Comparison of ENCODE assay signal across 1 cellular context in genomic region chr11:207213-208176, GRCh38.
A peak's percentile ranks its signal among the peaks of the same experiment; 100 is the strongest.
TF ChIP-seq lines count a peak whose summit lies in the region.

Gene BET1L (minus strand): TSS chr11:207399. CDS start chr11:207321, 78 bp downstream.
Gene RIC8A (plus strand): TSS chr11:207708. CDS start chr11:208855, 1,147 bp downstream.

TF ChIP-seq in HepG2, 621 proteins besides CTCF, POLR2A, EP300 and RAD21 (continued from another document and continues in another):
- peak; percentile 76 for TF ChIP-seq UBTF (CRISPR knock-in tag; IDR thresholded peaks at IDR 0.05)
- TF ChIP-seq ZNF780A (CRISPR knock-in tag; IDR thresholded peaks at IDR 0.05): no peak
- TF ChIP-seq ZNF577 (CRISPR knock-in tag; IDR thresholded peaks at IDR 0.05; ENCODE audit: borderline replicate concordance, low read depth): no peak
- TF ChIP-seq PATZ1 (CRISPR knock-in tag; IDR thresholded peaks at IDR 0.05): peak; percentile 61
- peak; percentile 73 for TF ChIP-seq KDM3A (CRISPR knock-in tag; IDR thresholded peaks at IDR 0.05; ENCODE audit: low read depth)
- no peak for TF ChIP-seq PREB (CRISPR knock-in tag; IDR thresholded peaks at IDR 0.05)
- no peak for TF ChIP-seq JDP2 (CRISPR knock-in tag; IDR thresholded peaks at IDR 0.05; ENCODE audit: borderline replicate concordance)
- peak; percentile 90 for TF ChIP-seq YY1 (IDR thresholded peaks at IDR 0.05; ENCODE audit: insufficient read depth, insufficient replicate concordance, low read depth, low read length)
- no peak for TF ChIP-seq RCOR2 (CRISPR knock-in tag; IDR thresholded peaks at IDR 0.05)
- TF ChIP-seq MXD4 (CRISPR knock-in tag; IDR thresholded peaks at IDR 0.05): peak; percentile 79
- TF ChIP-seq ZNF775 (CRISPR knock-in tag; IDR thresholded peaks at IDR 0.05; ENCODE audit: borderline replicate concordance): no peak
- no peak; the same call in 1 of the 2 replicates for TF ChIP-seq ZNF564 (CRISPR knock-in tag; IDR thresholded peaks at IDR 0.05)
- no peak for TF ChIP-seq RBM22 (optimal IDR thresholded peaks at IDR 0.05; ENCODE audit: low read length)
- TF ChIP-seq ZGPAT (CRISPR knock-in tag; IDR thresholded peaks at IDR 0.05): peak; percentile 92
- TF ChIP-seq SMAD3 (CRISPR knock-in tag; IDR thresholded peaks at IDR 0.05): peak; percentile 73; the same call in 1 of the 2 replicates
- TF ChIP-seq EZH2 (conservative IDR thresholded peaks at IDR 0.05; ENCODE audit: low read depth, low read length): no peak
- no peak for TF ChIP-seq PHF5A (CRISPR knock-in tag; IDR thresholded peaks at IDR 0.05; ENCODE audit: low read depth, unreplicated experiment)
- no peak for TF ChIP-seq HIVEP1 (CRISPR knock-in tag; IDR thresholded peaks at IDR 0.05)
- TF ChIP-seq BHLHE40 (IDR thresholded peaks at IDR 0.05; ENCODE audit: low read length): no peak
- no peak for TF ChIP-seq ZNF230 (CRISPR knock-in tag; IDR thresholded peaks at IDR 0.05)
- peak; percentile 34; the same call in 1 of the 2 replicates for TF ChIP-seq MLX (CRISPR knock-in tag; IDR thresholded peaks at IDR 0.05)
- no peak for TF ChIP-seq CC2D1A (CRISPR knock-in tag; IDR thresholded peaks at IDR 0.05)
- no peak for TF ChIP-seq ATF7 (IDR thresholded peaks at IDR 0.05)
- 0 out of 2 replicates have a peak, but pooled peaks have one; percentile 11 for TF ChIP-seq ATF7 (CRISPR knock-in tag; IDR thresholded peaks at IDR 0.05)
- TF ChIP-seq ZNF609 (CRISPR knock-in tag; IDR thresholded peaks at IDR 0.05; ENCODE audit: borderline replicate concordance): peak; percentile 14; the same call in 1 of the 2 replicates
- TF ChIP-seq CREB1 (IDR thresholded peaks at IDR 0.05): peak; percentile 74
- TF ChIP-seq CREB1 (CRISPR knock-in tag; IDR thresholded peaks at IDR 0.05): peak; percentile 91
- TF ChIP-seq ZNF879 (CRISPR knock-in tag; IDR thresholded peaks at IDR 0.05): no peak
- no peak for TF ChIP-seq ADNP (CRISPR knock-in tag; IDR thresholded peaks at IDR 0.05)
- no peak for TF ChIP-seq SSRP1 (CRISPR knock-in tag; IDR thresholded peaks at IDR 0.05)
- no peak for TF ChIP-seq HNRNPUL1 (IDR thresholded peaks at IDR 0.05; ENCODE audit: low read depth, low read length)
- no peak for TF ChIP-seq NFYC (CRISPR knock-in tag; IDR thresholded peaks at IDR 0.05)
- TF ChIP-seq E2F5 (CRISPR knock-in tag; conservative IDR thresholded peaks at IDR 0.05): 0 out of 2 replicates have a peak, but pooled peaks have one; percentile 30
- no peak for TF ChIP-seq ZBTB8A (CRISPR knock-in tag; IDR thresholded peaks at IDR 0.05; ENCODE audit: borderline replicate concordance, low read depth)
- TF ChIP-seq ZNF33A (CRISPR knock-in tag; IDR thresholded peaks at IDR 0.05; ENCODE audit: borderline replicate concordance): no peak
- no peak; the same call in 1 of the 2 replicates for TF ChIP-seq ZNF235 (CRISPR knock-in tag; IDR thresholded peaks at IDR 0.05; ENCODE audit: borderline replicate concordance)
- TF ChIP-seq SYNCRIP (IDR thresholded peaks at IDR 0.05; ENCODE audit: insufficient read depth, low read depth, low read length): no peak
- peak; percentile 38; the same call in 1 of the 2 replicates for TF ChIP-seq ZNF558 (CRISPR knock-in tag; IDR thresholded peaks at IDR 0.05; ENCODE audit: borderline replicate concordance)
- peak; percentile 38; the same call in 1 of the 2 replicates for TF ChIP-seq GATAD2A (CRISPR knock-in tag; IDR thresholded peaks at IDR 0.05)
- peak; percentile 51; the same call in 1 of the 2 replicates for TF ChIP-seq FOXK2 (IDR thresholded peaks at IDR 0.05)
- peak; percentile 83 for TF ChIP-seq ZNF138 (CRISPR knock-in tag; IDR thresholded peaks at IDR 0.05; ENCODE audit: low read depth)
- peak; percentile 98 for TF ChIP-seq ARID4A (CRISPR knock-in tag; IDR thresholded peaks at IDR 0.05; ENCODE audit: borderline replicate concordance)
- peak; percentile 93 for TF ChIP-seq ZBTB25 (CRISPR knock-in tag; IDR thresholded peaks at IDR 0.05)
- no peak for TF ChIP-seq SMC3 (IDR thresholded peaks at IDR 0.05; ENCODE audit: low read length)
- no peak for TF ChIP-seq ZNF549 (CRISPR knock-in tag; IDR thresholded peaks at IDR 0.05)
- TF ChIP-seq ETV6 (CRISPR knock-in tag; conservative IDR thresholded peaks at IDR 0.05): peak; percentile 93
- peak; percentile 51; the same call in 1 of the 2 replicates for TF ChIP-seq ZNF782 (CRISPR knock-in tag; IDR thresholded peaks at IDR 0.05; ENCODE audit: borderline replicate concordance)
- TF ChIP-seq ZNF12 (CRISPR knock-in tag; IDR thresholded peaks at IDR 0.05): no peak
- no peak for TF ChIP-seq RFXANK (CRISPR knock-in tag; IDR thresholded peaks at IDR 0.05)
- peak; percentile 60 for TF ChIP-seq WIZ (CRISPR knock-in tag; IDR thresholded peaks at IDR 0.05)
